Comparison of ENCODE assay signal across 1 cellular context in the genomic region with DNA sequence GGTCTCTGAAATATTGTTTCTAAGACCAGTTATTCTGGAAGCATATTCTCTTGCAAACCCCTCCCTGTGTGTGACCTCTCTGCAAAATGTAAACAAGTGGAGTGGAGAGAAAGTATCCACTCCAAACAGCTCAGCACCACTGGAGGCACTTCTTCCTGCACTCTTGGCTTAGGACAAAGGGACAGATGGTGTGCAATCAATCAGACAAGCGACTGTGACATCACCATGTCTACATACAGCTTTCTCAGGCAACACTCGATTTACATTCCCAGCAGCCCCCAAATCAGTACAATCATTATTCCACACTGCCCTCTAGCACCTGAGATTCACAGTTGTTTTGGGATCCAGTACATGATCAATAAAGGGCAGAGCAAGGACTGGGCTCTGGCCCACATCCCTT.
TF ChIP-seq lines count a peak whose summit lies in the region.

No MANE protein-coding gene starts in this region.

TF ChIP-seq in GM23338, 12 proteins besides CTCF, POLR2A, EP300 and RAD21 (continued from another document):
- TF ChIP-seq, protein P1, sequence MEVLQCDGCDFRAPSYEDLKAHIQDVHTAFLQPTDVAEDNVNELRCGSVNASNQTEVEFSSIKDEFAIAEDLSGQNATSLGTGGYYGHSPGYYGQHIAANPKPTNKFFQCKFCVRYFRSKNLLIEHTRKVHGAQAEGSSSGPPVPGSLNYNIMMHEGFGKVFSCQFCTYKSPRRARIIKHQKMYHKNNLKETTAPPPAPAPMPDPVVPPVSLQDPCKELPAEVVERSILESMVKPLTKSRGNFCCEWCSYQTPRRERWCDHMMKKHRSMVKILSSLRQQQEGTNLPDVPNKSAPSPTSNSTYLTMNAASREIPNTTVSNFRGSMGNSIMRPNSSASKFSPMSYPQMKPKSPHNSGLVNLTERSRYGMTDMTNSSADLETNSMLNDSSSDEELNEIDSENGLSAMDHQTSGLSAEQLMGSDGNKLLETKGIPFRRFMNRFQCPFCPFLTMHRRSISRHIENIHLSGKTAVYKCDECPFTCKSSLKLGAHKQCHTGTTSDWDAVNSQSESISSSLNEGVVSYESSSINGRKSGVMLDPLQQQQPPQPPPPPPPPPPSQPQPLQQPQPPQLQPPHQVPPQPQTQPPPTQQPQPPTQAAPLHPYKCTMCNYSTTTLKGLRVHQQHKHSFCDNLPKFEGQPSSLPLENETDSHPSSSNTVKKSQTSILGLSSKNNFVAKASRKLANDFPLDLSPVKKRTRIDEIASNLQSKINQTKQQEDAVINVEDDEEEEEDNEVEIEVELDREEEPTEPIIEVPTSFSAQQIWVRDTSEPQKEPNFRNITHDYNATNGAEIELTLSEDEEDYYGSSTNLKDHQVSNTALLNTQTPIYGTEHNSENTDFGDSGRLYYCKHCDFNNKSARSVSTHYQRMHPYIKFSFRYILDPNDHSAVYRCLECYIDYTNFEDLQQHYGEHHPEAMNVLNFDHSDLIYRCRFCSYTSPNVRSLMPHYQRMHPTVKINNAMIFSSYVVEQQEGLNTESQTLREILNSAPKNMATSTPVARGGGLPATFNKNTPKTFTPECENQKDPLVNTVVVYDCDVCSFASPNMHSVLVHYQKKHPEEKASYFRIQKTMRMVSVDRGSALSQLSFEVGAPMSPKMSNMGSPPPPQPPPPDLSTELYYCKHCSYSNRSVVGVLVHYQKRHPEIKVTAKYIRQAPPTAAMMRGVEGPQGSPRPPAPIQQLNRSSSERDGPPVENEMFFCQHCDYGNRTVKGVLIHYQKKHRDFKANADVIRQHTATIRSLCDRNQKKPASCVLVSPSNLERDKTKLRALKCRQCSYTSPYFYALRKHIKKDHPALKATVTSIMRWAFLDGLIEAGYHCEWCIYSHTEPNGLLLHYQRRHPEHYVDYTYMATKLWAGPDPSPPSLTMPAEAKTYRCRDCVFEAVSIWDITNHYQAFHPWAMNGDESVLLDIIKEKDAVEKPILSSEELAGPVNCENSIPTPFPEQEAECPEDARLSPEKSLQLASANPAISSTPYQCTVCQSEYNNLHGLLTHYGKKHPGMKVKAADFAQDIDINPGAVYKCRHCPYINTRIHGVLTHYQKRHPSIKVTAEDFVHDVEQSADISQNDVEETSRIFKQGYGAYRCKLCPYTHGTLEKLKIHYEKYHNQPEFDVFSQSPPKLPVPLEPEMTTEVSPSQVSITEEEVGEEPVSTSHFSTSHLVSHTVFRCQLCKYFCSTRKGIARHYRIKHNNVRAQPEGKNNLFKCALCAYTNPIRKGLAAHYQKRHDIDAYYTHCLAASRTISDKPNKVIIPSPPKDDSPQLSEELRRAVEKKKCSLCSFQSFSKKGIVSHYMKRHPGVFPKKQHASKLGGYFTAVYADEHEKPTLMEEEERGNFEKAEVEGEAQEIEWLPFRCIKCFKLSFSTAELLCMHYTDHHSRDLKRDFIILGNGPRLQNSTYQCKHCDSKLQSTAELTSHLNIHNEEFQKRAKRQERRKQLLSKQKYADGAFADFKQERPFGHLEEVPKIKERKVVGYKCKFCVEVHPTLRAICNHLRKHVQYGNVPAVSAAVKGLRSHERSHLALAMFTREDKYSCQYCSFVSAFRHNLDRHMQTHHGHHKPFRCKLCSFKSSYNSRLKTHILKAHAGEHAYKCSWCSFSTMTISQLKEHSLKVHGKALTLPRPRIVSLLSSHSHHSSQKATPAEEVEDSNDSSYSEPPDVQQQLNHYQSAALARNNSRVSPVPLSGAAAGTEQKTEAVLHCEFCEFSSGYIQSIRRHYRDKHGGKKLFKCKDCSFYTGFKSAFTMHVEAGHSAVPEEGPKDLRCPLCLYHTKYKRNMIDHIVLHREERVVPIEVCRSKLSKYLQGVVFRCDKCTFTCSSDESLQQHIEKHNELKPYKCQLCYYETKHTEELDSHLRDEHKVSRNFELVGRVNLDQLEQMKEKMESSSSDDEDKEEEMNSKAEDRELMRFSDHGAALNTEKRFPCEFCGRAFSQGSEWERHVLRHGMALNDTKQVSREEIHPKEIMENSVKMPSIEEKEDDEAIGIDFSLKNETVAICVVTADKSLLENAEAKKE (CRISPR knock-in tag; IDR thresholded peaks at IDR 0.05) = no peak
- TF ChIP-seq POLR2AphosphoS5 (IDR thresholded peaks at IDR 0.05; ENCODE audit: low read depth) (no peak), ZNF114 (CRISPR knock-in tag; IDR thresholded peaks at IDR 0.05) (no peak), EZH2 (IDR thresholded peaks at IDR 0.05; ENCODE audit: low read depth, unreplicated experiment) (no peak), ETS1 (IDR thresholded peaks at IDR 0.05) (no peak), REST (IDR thresholded peaks at IDR 0.05; ENCODE audit: unreplicated experiment) (no peak), NANOG (IDR thresholded peaks at IDR 0.05; ENCODE audit: borderline replicate concordance) (no peak), JUNB (IDR thresholded peaks at IDR 0.05; ENCODE audit: unreplicated experiment) (no peak)
